In genomic region chr5:32964246-32964645, GRCh38 we compare ENCODE assay signal across 17 cellular contexts.
A peak's percentile ranks its signal among the peaks of the same experiment; 100 is the strongest.
DNase-seq lines count a peak whose midpoint lies in the region; TF ChIP-seq lines count a peak whose summit lies in the region.
"Had no signal": no experiment of that assay in that cellular context is flagged by ENCODE, and none has a peak within 500 bp of the region (broad histone marks: within the 10 kb centered on the region; RNA-seq: fewer than 3 reads in every experiment).

No MANE protein-coding gene starts in this region.

- no peaks in the 10 kb centered on the region for H3K9me3 Mint-ChIP-seq in activated naive CD4-positive, alpha-beta T cell treated with anti-CD3 and anti-CD28 coated beads, Interleukin-2, amount 10 ng/mL, durations not matched to agents 7 days and 5 days
- H3K9me3 Mint-ChIP-seq: T-helper 2 cell treated with Interferon-gamma antibody and Interleukin-4, amounts not matched to agents 5 μg/mL and 100 μg/mL, for 36 hours had no signal

- no peak overlapping the region for H3K9ac ChIP-seq in HUES64 (ENCODE audit: low read depth, low read length)

- intact Hi-C loops in posterior cingulate gyrus (cut with DNase I): no loop called here

- peak overlapping the region; percentile 44; the same call in 1 of the 2 replicates for H3K27ac ChIP-seq in HUES64 (ENCODE audit: low read depth, low read length)
- H3K27ac ChIP-seq: skin epidermis, thyroid gland had no signal

- no peak overlapping the region for H3K4me3 Mint-ChIP-seq in activated naive CD4-positive, alpha-beta T cell treated with anti-CD3 and anti-CD28 coated beads, Interleukin-2, amount 10 ng/mL, durations not matched to agents 7 days and 5 days
- H3K4me3 Mint-ChIP-seq: activated naive CD8-positive, alpha-beta T cell treated with anti-CD3 and anti-CD28 coated beads for 36 hours; T-helper 2 cell treated with Interferon-gamma antibody and Interleukin-4, amounts not matched to agents 5 μg/mL and 100 μg/mL, for 36 hours had no signal

- H3K4me1 ChIP-seq in HUES64 (ENCODE audit: insufficient read depth, low read length): peaks cover 10% of the 10 kb centered on the region; the same call in 1 of the 2 replicates
- H3K4me1 ChIP-seq: thyroid gland had no signal

- H3K27me3 ChIP-seq in HUES64 (ENCODE audit: insufficient read depth, low read length): no peaks in the 10 kb centered on the region
- H3K27me3 ChIP-seq: thyroid gland had no signal

- no peaks in the 10 kb centered on the region for H3K4me1 Mint-ChIP-seq in activated naive CD4-positive, alpha-beta T cell treated with anti-CD3 and anti-CD28 coated beads, Interleukin-2, amount 10 ng/mL, durations not matched to agents 7 days and 5 days
- H3K4me1 Mint-ChIP-seq: activated naive CD8-positive, alpha-beta T cell treated with anti-CD3 and anti-CD28 coated beads for 36 hours had no signal

- H3K27ac Mint-ChIP-seq in activated naive CD4-positive, alpha-beta T cell treated with anti-CD3 and anti-CD28 coated beads, Interleukin-2, amount 10 ng/mL, durations not matched to agents 7 days and 5 days: no peak overlapping the region
- H3K27ac Mint-ChIP-seq: activated naive CD8-positive, alpha-beta T cell treated with anti-CD3 and anti-CD28 coated beads for 36 hours; T-helper 2 cell treated with Interferon-gamma antibody and Interleukin-4, amounts not matched to agents 5 μg/mL and 100 μg/mL, for 36 hours had no signal

- no peak overlapping the region for H3K4me3 ChIP-seq in HUES64 (ENCODE audit: low read length)
- H3K4me3 ChIP-seq in cardiac fibroblast (replicated peaks in 1 of 2; ENCODE audit: low read depth in 2 of 2, low read length in 2 of 2): no peak overlapping the region
- H3K4me3 ChIP-seq: skin epidermis, thyroid gland had no signal

- CTCF ChIA-PET in activated naive CD4-positive, alpha-beta T cell treated with anti-CD3 and anti-CD28 coated beads, Interleukin-2, amount 10 ng/mL, durations not matched to agents 7 days and 5 days (lab: Charles Lee): no interaction called here

- H3K36me3 Mint-ChIP-seq in activated naive CD4-positive, alpha-beta T cell treated with anti-CD3 and anti-CD28 coated beads, Interleukin-2, amount 10 ng/mL, durations not matched to agents 7 days and 5 days: no peaks in the 10 kb centered on the region
- H3K36me3 Mint-ChIP-seq: activated naive CD8-positive, alpha-beta T cell treated with anti-CD3 and anti-CD28 coated beads for 36 hours had no signal

- 0 out of 2 replicates have a peak, but pooled peaks cover 4% of the 10 kb centered on the region for H3K9me3 ChIP-seq in HUES64 (ENCODE audit: insufficient read depth, low read depth, low read length)
- H3K9me3 ChIP-seq: thyroid gland had no signal

- H3K36me3 ChIP-seq in HUES64 (ENCODE audit: insufficient read depth, low read length): no peaks in the 10 kb centered on the region
- H3K36me3 ChIP-seq: thyroid gland had no signal

- no peak for TF ChIP-seq CTCF in cardiac fibroblast (IDR thresholded peaks at IDR 0.05; ENCODE audit: low read depth, low read length)

- DNase-seq in A172 (ENCODE audit: low spot score) (peak; percentile 44), cardiac fibroblast (ENCODE audit: low read depth in 2 of 2) (peak; percentile 1 to 11), iris pigment epithelial cell (ENCODE audit: low read depth) (peak; percentile 21), NCI-H2029 (lab: John Stamatoyannopoulos, UW) (no peak), T-helper 2 cell (no peak), posterior cingulate gyrus (no peak)
- no peak for DNase-seq in activated naive CD4-positive, alpha-beta T cell treated with anti-CD3 and anti-CD28 coated beads, Interleukin-2, amount 10 ng/mL, durations not matched to agents 7 days and 5 days
- DNase-seq: activated naive CD8-positive, alpha-beta T cell treated with anti-CD3 and anti-CD28 coated beads for 36 hours; activated T-cell treated with anti-CD3 and anti-CD28 coated beads, Interleukin-2, amount 50 U/mL, for 1 hour; central memory CD4-positive, alpha-beta T cell; NCI-H1105; NCI-H2227 treated with DMSO at 0.1 percent for 48 hours; NK-92 treated with Interleukin-12 subunit alpha and Interleukin-12 subunit beta, amount 100 ng/mL, for 24 hours; thyroid gland had no signal

- H3K27me3 Mint-ChIP-seq in activated naive CD4-positive, alpha-beta T cell treated with anti-CD3 and anti-CD28 coated beads, Interleukin-2, amount 10 ng/mL, durations not matched to agents 7 days and 5 days: no peaks in the 10 kb centered on the region
- H3K27me3 Mint-ChIP-seq: activated naive CD8-positive, alpha-beta T cell treated with anti-CD3 and anti-CD28 coated beads for 36 hours had no signal

- 54% methylated on average over 3 of the region's 3 CpGs for WGBS in HUES64

Comparison
In these comparisons a context has a peak if more than half of its experiments do, and no peak if none do; other contexts are left out.
1. DNase-seq: peak in A172 (single experiment), cardiac fibroblast (2 of 2) and iris pigment epithelial cell (single experiment); none in NCI-H2029 (single experiment), T-helper 2 cell (0 of 5), activated naive CD4-positive, alpha-beta T cell treated with anti-CD3 and anti-CD28 coated beads, Interleukin-2, amount 10 ng/mL, durations not matched to agents 7 days and 5 days (single experiment) and posterior cingulate gyrus (0 of 10).